In genomic region chr1:227847046-227847445, GRCh38 we compare ENCODE assay signal across 21 cellular contexts. TPM values are rescaled to one million over a fixed set of nuclear protein-coding genes. Genes with fewer than 3 reads are reported as not detected.
"Had no signal": no experiment of that assay in that cellular context is flagged by ENCODE, and none has a peak within 500 bp of the region (broad histone marks: within the 10 kb centered on the region; RNA-seq: fewer than 3 reads in every experiment).

No MANE protein-coding gene starts in this region.

RNA-seq across cellular contexts. Expression of gene PRSS38, which starts 31.6 kb away (rescaled TPM):
- total RNA-seq: activated naive CD4-positive, alpha-beta T cell treated with anti-CD3 and anti-CD28 coated beads for 36 hours; activated naive CD4-positive, alpha-beta T cell treated with anti-CD3 and anti-CD28 coated beads, Interleukin-2, amount 50 U/mL, for 72 hours; activated naive CD8-positive, alpha-beta T cell treated with anti-CD3 and anti-CD28 coated beads for 36 hours; activated naive CD8-positive, alpha-beta T cell treated with anti-CD3 and anti-CD28 coated beads, Interleukin-2, amount 10 ng/mL, durations not matched to agents 7 days and 5 days; activated T-cell treated with anti-CD3 and anti-CD28 coated beads, Interleukin-2, amount 50 U/mL, for 4 hours; activated T-cell treated with anti-CD3 and anti-CD28 coated beads, Interleukin-2, amount 50 U/mL, for 72 hours; activated T-helper 1 cell treated with anti-CD3 and anti-CD28 coated beads, Interleukin-12 subunit alpha, Interleukin-12 subunit beta, Interleukin-2, Interleukin-4 antibody, amounts not matched to agents 30 ng/mL and 10 ng/mL and 1 ng/mL, durations not matched to agents 14 hours and 24 hours and 36 hours; activated T-helper 17 cell treated with anti-CD3 and anti-CD28 coated beads, Interleukin-2, amount 50 U/mL, for 72 hours; activated T-helper 2 cell treated with anti-CD3 and anti-CD28 coated beads, Interferon-gamma antibody, Interleukin-2, Interleukin-4, amounts not matched to agents 10 μg/mL and 5 μg/mL and 100 μg/mL, durations not matched to agents 14 hours and 24 hours and 36 hours; adrenal gland; aorta; ascending aorta; astrocyte; body of pancreas; breast epithelium; bronchial epithelial cell; cardiac muscle cell; cardiac septum; cerebellum; chondrocyte had no signal
- polyA plus RNA-seq: adipose tissue, adrenal gland, aorta, cardiac muscle cell had no signal
